Comparison of ENCODE assay signal across 1 cellular context in the genomic region with DNA sequence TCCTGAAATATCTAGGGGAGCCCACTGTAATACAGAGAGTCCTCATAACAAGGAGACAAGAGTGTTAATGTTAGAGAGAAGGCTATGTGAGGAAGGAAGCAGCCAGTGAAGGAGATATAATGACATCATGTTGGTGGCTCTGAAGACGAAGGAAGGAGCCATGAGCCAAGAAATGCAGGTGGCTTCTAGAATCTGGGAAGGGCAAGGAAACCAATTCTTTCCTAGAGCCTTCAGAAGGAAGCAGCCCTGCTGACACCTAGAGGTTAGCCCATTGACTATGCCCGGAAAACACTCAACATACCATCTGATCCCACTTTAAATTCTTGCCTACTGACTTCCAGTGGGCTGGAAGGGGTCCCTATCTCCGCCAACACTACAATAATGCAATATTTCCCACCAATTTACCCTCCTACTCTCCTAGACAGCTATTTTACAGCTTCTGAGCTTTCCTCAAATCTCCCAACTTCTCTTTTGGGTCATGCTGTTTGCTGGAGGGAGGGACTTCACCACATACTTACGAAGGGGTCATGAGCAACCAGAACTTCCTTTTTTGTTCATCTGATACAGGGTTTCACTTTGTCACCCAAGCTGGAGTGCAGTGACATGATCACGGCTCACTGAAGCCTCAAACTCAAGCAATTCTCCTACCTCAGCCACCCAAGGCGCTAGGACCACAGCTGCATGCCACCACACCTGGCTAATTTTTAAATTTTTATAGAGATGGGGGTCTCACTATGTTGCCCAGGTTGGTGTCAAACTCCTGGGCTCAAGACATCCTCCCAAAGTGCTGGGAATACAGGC.
TF ChIP-seq lines count a peak whose summit lies in the region.

No MANE protein-coding gene starts in this region.

TF ChIP-seq in K562, 482 proteins besides CTCF, POLR2A, EP300 and RAD21 (continued from another document):
- TF ChIP-seq KDM2B (CRISPR knock-in tag; IDR thresholded peaks at IDR 0.05) (no peak), NFRKB (IDR thresholded peaks at IDR 0.05; ENCODE audit: low read depth) (no peak), NR1H2 (CRISPR knock-in tag; IDR thresholded peaks at IDR 0.05) (no peak), NCOR1 (IDR thresholded peaks at IDR 0.05) (no peak), SMC3 (conservative IDR thresholded peaks at IDR 0.05; ENCODE audit: insufficient read depth, low read depth, low read length) (no peak), SMARCE1 (IDR thresholded peaks at IDR 0.05) (peak; percentile 17; the same call in 1 of the 2 replicates), ZNF644 (tag; IDR thresholded peaks at IDR 0.05; ENCODE audit: low read depth) (no peak), CTBP1 (IDR thresholded peaks at IDR 0.05; ENCODE audit: borderline replicate concordance) (peak; percentile 44; the same call in 1 of the 2 replicates), HDAC3 (IDR thresholded peaks at IDR 0.05; ENCODE audit: borderline replicate concordance, partially characterized antibody) (no peak), ZFP30 (CRISPR knock-in tag; IDR thresholded peaks at IDR 0.05; ENCODE audit: borderline replicate concordance) (no peak), TCF7 (IDR thresholded peaks at IDR 0.05; ENCODE audit: borderline replicate concordance) (no peak)
- TF ChIP-seq, protein P1, sequence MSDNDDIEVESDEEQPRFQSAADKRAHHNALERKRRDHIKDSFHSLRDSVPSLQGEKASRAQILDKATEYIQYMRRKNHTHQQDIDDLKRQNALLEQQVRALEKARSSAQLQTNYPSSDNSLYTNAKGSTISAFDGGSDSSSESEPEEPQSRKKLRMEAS (CRISPR knock-in tag; IDR thresholded peaks at IDR 0.05), result 0 out of 2 replicates have a peak, but pooled peaks have one; percentile 10
- TF ChIP-seq, protein P2, sequence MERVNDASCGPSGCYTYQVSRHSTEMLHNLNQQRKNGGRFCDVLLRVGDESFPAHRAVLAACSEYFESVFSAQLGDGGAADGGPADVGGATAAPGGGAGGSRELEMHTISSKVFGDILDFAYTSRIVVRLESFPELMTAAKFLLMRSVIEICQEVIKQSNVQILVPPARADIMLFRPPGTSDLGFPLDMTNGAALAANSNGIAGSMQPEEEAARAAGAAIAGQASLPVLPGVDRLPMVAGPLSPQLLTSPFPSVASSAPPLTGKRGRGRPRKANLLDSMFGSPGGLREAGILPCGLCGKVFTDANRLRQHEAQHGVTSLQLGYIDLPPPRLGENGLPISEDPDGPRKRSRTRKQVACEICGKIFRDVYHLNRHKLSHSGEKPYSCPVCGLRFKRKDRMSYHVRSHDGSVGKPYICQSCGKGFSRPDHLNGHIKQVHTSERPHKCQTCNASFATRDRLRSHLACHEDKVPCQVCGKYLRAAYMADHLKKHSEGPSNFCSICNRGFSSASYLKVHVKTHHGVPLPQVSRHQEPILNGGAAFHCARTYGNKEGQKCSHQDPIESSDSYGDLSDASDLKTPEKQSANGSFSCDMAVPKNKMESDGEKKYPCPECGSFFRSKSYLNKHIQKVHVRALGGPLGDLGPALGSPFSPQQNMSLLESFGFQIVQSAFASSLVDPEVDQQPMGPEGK (CRISPR knock-in tag; IDR thresholded peaks at IDR 0.05; ENCODE audit: borderline replicate concordance), result no peak
- TF ChIP-seq, protein P3, sequence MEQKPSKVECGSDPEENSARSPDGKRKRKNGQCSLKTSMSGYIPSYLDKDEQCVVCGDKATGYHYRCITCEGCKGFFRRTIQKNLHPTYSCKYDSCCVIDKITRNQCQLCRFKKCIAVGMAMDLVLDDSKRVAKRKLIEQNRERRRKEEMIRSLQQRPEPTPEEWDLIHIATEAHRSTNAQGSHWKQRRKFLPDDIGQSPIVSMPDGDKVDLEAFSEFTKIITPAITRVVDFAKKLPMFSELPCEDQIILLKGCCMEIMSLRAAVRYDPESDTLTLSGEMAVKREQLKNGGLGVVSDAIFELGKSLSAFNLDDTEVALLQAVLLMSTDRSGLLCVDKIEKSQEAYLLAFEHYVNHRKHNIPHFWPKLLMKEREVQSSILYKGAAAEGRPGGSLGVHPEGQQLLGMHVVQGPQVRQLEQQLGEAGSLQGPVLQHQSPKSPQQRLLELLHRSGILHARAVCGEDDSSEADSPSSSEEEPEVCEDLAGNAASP (IDR thresholded peaks at IDR 0.05), result no peak
- TF ChIP-seq, protein P4, sequence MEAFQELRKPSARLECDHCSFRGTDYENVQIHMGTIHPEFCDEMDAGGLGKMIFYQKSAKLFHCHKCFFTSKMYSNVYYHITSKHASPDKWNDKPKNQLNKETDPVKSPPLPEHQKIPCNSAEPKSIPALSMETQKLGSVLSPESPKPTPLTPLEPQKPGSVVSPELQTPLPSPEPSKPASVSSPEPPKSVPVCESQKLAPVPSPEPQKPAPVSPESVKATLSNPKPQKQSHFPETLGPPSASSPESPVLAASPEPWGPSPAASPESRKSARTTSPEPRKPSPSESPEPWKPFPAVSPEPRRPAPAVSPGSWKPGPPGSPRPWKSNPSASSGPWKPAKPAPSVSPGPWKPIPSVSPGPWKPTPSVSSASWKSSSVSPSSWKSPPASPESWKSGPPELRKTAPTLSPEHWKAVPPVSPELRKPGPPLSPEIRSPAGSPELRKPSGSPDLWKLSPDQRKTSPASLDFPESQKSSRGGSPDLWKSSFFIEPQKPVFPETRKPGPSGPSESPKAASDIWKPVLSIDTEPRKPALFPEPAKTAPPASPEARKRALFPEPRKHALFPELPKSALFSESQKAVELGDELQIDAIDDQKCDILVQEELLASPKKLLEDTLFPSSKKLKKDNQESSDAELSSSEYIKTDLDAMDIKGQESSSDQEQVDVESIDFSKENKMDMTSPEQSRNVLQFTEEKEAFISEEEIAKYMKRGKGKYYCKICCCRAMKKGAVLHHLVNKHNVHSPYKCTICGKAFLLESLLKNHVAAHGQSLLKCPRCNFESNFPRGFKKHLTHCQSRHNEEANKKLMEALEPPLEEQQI (IDR thresholded peaks at IDR 0.05), result no peak
